In the genomic region with DNA sequence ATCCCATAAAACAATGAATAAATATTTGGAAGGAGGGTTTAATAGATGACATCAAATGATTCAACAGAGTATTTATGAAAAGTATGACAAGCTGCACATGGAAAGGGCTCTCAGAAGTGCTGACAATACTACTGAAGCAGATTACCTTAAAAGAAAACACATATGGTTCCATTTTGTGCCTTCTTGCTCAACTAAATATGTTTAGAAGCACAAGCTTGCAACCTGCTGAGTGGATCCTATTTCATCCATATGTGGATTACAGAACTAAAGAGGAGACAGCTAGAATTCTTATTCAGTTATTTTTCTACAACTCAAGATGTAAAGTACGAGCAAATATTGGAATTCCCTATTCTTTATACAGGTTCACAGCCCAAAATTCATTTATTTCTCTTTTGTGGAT, we compare ENCODE assay signal across 20 cellular contexts.
DNase-seq lines count a peak whose midpoint lies in the region; FAIRE-seq and TF ChIP-seq lines count a peak whose summit lies in the region.
"Had no signal": no experiment of that assay in that cellular context is flagged by ENCODE, and none has a peak within 500 bp of the region (broad histone marks: within the 10 kb centered on the region; RNA-seq: fewer than 3 reads in every experiment).

No MANE protein-coding gene starts in this region.

- H3K36me3 ChIP-seq in A673 (ENCODE audit: insufficient read depth, low read length, poor library complexity, severe bottlenecking), result no peaks in the 10 kb centered on the region
- 0 out of 2 replicates have a peak, but pooled peaks cover 3% of the 10 kb centered on the region for H3K36me3 ChIP-seq in SK-N-MC (ENCODE audit: insufficient read depth, low read length)
- H3K36me3 ChIP-seq in small intestine (ENCODE audit: control insufficient read depth in 2 of 2, insufficient read depth in 2 of 2, low read length in 2 of 2), result no peaks in the 10 kb centered on the region
- H3K36me3 ChIP-seq: BE2C, MG63 had no signal

- H3K4me1 ChIP-seq in A673 (ENCODE audit: insufficient read depth, low read length, poor library complexity, severe bottlenecking), result no peaks in the 10 kb centered on the region
- H3K4me1 ChIP-seq in small intestine (ENCODE audit: control insufficient read depth in 2 of 2, insufficient read depth in 1 of 2, low read depth in 1 of 2, low read length in 1 of 2), result no peaks in the 10 kb centered on the region
- H3K4me1 ChIP-seq: BE2C had no signal

- no peak overlapping the region for H3K9ac ChIP-seq in SK-N-MC (ENCODE audit: insufficient read length)

- no peak for FAIRE-seq in small intestine (lab: Jason Lieb, UNC)
- no peak for FAIRE-seq in urothelium cell line (lab: Jason Lieb, UNC)

- H3K4me3 ChIP-seq in A673 (ENCODE audit: low read depth, low read length, poor library complexity, severe bottlenecking) (no peak overlapping the region), HFF-Myc (replicated peaks; ENCODE audit: low read depth, low read length) (no peak overlapping the region), SK-N-MC (0 out of 2 replicates have a peak overlapping the region, but pooled peaks have one; percentile 24), small intestine (ENCODE audit: low read depth in 1 of 2, low read length in 2 of 2) (no peak overlapping the region)
- H3K4me3 ChIP-seq: MG63 had no signal

- peak; percentile 42 for DNase-seq in A673 (ENCODE audit: low spot score)
- DNase-seq in HFF-Myc (ENCODE audit: extremely low read depth, low read depth), result peak; percentile 53
- DNase-seq in SK-N-MC (ENCODE audit: low read depth, low spot score), result peak; percentile 85
- DNase-seq in fibroblast of gingiva (ENCODE audit: low read depth), result peak; percentile 72
- no peak for DNase-seq in SHP77 (lab: John Stamatoyannopoulos, UW)
- DNase-seq in small intestine, result no peak
- DNase-seq in NCI-H345 treated with DMSO at 0.1 percent for 48 hours (lab: John Stamatoyannopoulos, UW; ENCODE audit: unreplicated experiment), result no peak
- no peak for DNase-seq in urothelium cell line (ENCODE audit: low spot score)
- DNase-seq: 8988T; BE2C; CD4-positive, alpha-beta T cell; COR-L47; DMS79; MG63; NCI-H1417; NCI-H187; NCI-H2107; NCI-H345; NCI-H526; OCI-M1 had no signal

- H3K27ac ChIP-seq in A673 (ENCODE audit: low read depth, low read length, poor library complexity, severe bottlenecking) (no peak overlapping the region), SK-N-MC (peak overlapping the region; percentile 90), small intestine (ENCODE audit: low read depth in 1 of 2, low read length in 1 of 2) (no peak overlapping the region)

- no peaks in the 10 kb centered on the region for H3K9me3 ChIP-seq in A673 (ENCODE audit: low read depth, low read length, poor library complexity, severe bottlenecking)
- 0 out of 2 replicates have a peak, but pooled peaks cover 3% of the 10 kb centered on the region for H3K9me3 ChIP-seq in SK-N-MC (ENCODE audit: low read depth, low read length)
- H3K9me3 ChIP-seq in small intestine (ENCODE audit: control insufficient read depth, low read depth), result no peaks in the 10 kb centered on the region
- H3K9me3 ChIP-seq: BE2C, MG63 had no signal

- TF ChIP-seq CTCF in A673 (conservative IDR thresholded peaks at IDR 0.05; ENCODE audit: low read depth, low read length), result no peak
- no peak for TF ChIP-seq CTCF in HFF-Myc (IDR thresholded peaks at IDR 0.05; ENCODE audit: low read depth, low read length, missing control alignments)

- CTCF ChIA-PET in A673 (lab: Charles Lee), result no interaction called here

- WGBS in small intestine, 3 donors, result 75 to 86% (median 80%) methylated on average over 1 of the region's 1 CpG

- intact Hi-C loops in A673 (cut with micrococcal nuclease; ENCODE audit: unreplicated experiment), result no loop called here

- POLR2A ChIA-PET in A673 (lab: Charles Lee; ENCODE audit: low non-redundant PET), result no interaction called here

- no TSS peak for BruUV-seq in A673 (replicated peaks; lab: Mats Ljungman, UMichigan)

- H3K27me3 ChIP-seq in A673 (replicated peaks; ENCODE audit: insufficient read depth, low read depth, low read length, poor library complexity), result peaks cover 14% of the 10 kb centered on the region
- H3K27me3 ChIP-seq in small intestine (ENCODE audit: control insufficient read depth in 2 of 2, insufficient read depth in 2 of 2, low read length in 2 of 2), result no peaks in the 10 kb centered on the region
- H3K27me3 ChIP-seq: BE2C, MG63 had no signal

Comparison
In these comparisons a context has a peak if more than half of its experiments do, and no peak if none do; other contexts are left out.
1. DNase-seq: peak in A673 (single experiment), HFF-Myc (single experiment), SK-N-MC (single experiment) and fibroblast of gingiva (single experiment); none in SHP77 (0 of 2), small intestine (single experiment), NCI-H345 treated with DMSO at 0.1 percent for 48 hours (single experiment) and urothelium cell line (single experiment).